Comparison of ENCODE assay signal across 18 cellular contexts in genomic region chr2:202187570-202187969, GRCh38. TPM values are rescaled to one million over a fixed set of nuclear protein-coding genes. Genes with fewer than 3 reads are reported as not detected.
DNase-seq lines count a peak whose midpoint lies in the region; ATAC-seq, FAIRE-seq and TF ChIP-seq lines count a peak whose summit lies in the region.
"Had no signal": no experiment of that assay in that cellular context is flagged by ENCODE, and none has a peak within 500 bp of the region (broad histone marks: within the 10 kb centered on the region; RNA-seq: fewer than 3 reads in every experiment).

No MANE protein-coding gene starts in this region.

- peaks cover 8% of the 10 kb centered on the region for H3K36me3 Mint-ChIP-seq in Calu3 (ENCODE audit: insufficient read depth, unreplicated experiment)
- H3K36me3 Mint-ChIP-seq in astrocyte (ENCODE audit: low read depth, unreplicated experiment) = no peaks in the 10 kb centered on the region
- H3K36me3 Mint-ChIP-seq in activated T-cell treated with anti-CD3 and anti-CD28 coated beads, Interleukin-2, amount 50 U/mL, for 72 hours (ENCODE audit: insufficient read depth in 2 of 2) = no peaks in the 10 kb centered on the region

- no peaks in the 10 kb centered on the region for H3K79me2 ChIP-seq in astrocyte (ENCODE audit: insufficient read depth, low read length)

- no peak overlapping the region for H3K27ac ChIP-seq in astrocyte (ENCODE audit: low read depth, low read length)
- peak overlapping the region in 2 of 4 donors; percentile 48 to 61 for H3K27ac ChIP-seq in pancreas
- no peak overlapping the region for H3K27ac ChIP-seq in heart left ventricle
- H3K27ac ChIP-seq: C4-2B, PC-9, SJSA1 had no signal

- H3K4me1 Mint-ChIP-seq in Calu3 (ENCODE audit: low read depth, unreplicated experiment) = peaks cover 38% of the 10 kb centered on the region
- H3K4me1 Mint-ChIP-seq in astrocyte (ENCODE audit: low read depth, unreplicated experiment) = peaks cover 12% of the 10 kb centered on the region
- no peaks in the 10 kb centered on the region for H3K4me1 Mint-ChIP-seq in activated T-cell treated with anti-CD3 and anti-CD28 coated beads, Interleukin-2, amount 50 U/mL, for 72 hours (ENCODE audit: low read depth)

- CTCF ChIA-PET in Calu3 (lab: Charles Lee) = interaction anchor here (0.6 to 0.9 kb wide), 4 partner anchors 29 to 321 kb away, joined by 3 to 7 read pairs (median 3); no protein-coding TSS in a partner anchor

- H3K27me3 Mint-ChIP-seq in Calu3 (ENCODE audit: unreplicated experiment) (no peaks in the 10 kb centered on the region), astrocyte (ENCODE audit: low read depth, unreplicated experiment) (peaks cover 8% of the 10 kb centered on the region)
- peaks cover 16% of the 10 kb centered on the region for H3K27me3 Mint-ChIP-seq in activated T-cell treated with anti-CD3 and anti-CD28 coated beads, Interleukin-2, amount 50 U/mL, for 72 hours (ENCODE audit: low read depth)

- BruUV-seq in Calu3 (replicated peaks; lab: Mats Ljungman, UMichigan) = no TSS peak

- H2AFZ ChIP-seq in astrocyte (ENCODE audit: low read depth, low read length) = no peak overlapping the region
- H2AFZ ChIP-seq: PC-9 had no signal

- peak; percentile 53 to 82 (median 78) for ATAC-seq in pancreas
- ATAC-seq in activated T-cell treated with anti-CD3 and anti-CD28 coated beads, Interleukin-2, amount 50 U/mL, for 72 hours (replicated peaks in 1 of 2) = no peak
- no peak for ATAC-seq in HG03280 (IDR thresholded peaks at IDR 0.05; ENCODE audit: unreplicated experiment)
- ATAC-seq in heart left ventricle = no peak

- H3K9me3 Mint-ChIP-seq in Calu3 (ENCODE audit: low read depth, unreplicated experiment) = no peaks in the 10 kb centered on the region
- H3K9me3 Mint-ChIP-seq in astrocyte (ENCODE audit: unreplicated experiment) = peaks cover 2% of the 10 kb centered on the region
- H3K9me3 Mint-ChIP-seq in activated T-cell treated with anti-CD3 and anti-CD28 coated beads, Interleukin-2, amount 50 U/mL, for 72 hours = no peaks in the 10 kb centered on the region

- WGBS in pancreas, 2 donors = 39 to 55% methylated on average over 1 of the region's 1 CpG
- WGBS in heart left ventricle, 4 donors = 67 to 78% (median 69%) methylated on average over 1 of the region's 1 CpG

- H3K4me1 ChIP-seq in astrocyte (ENCODE audit: insufficient read depth, low read length) (peaks cover 10% of the 10 kb centered on the region), pancreas (peaks cover 0 to 4% (median 0%) of the 10 kb centered on the region in 3 donors), heart left ventricle (no peaks in the 10 kb centered on the region)

- no peak overlapping the region for H3K9ac ChIP-seq in astrocyte (ENCODE audit: low read length)

- no peak for FAIRE-seq in astrocyte (lab: Jason Lieb, UNC)
- no peak for FAIRE-seq in pancreas (lab: Jason Lieb, UNC)

- H3K4me3 ChIP-seq in astrocyte (ENCODE audit: insufficient read depth, low read depth, low read length) (no peak overlapping the region), pancreas (no peak overlapping the region), heart left ventricle (no peak overlapping the region)
- H3K4me3 ChIP-seq: PC-9, SJSA1 had no signal

- peak overlapping the region; percentile 86 for H3K27ac Mint-ChIP-seq in Calu3 (ENCODE audit: unreplicated experiment)
- no peak overlapping the region for H3K27ac Mint-ChIP-seq in astrocyte (ENCODE audit: unreplicated experiment)
- no peak overlapping the region for H3K27ac Mint-ChIP-seq in activated T-cell treated with anti-CD3 and anti-CD28 coated beads, Interleukin-2, amount 50 U/mL, for 72 hours

- intact Hi-C loops in Calu3 (cut with micrococcal nuclease; ENCODE audit: unreplicated experiment) = loop anchor here (5.0 kb wide), 1 partner anchor 80 kb away; the partner anchor contains the start of gene NOP58
- intact Hi-C loops in pancreas (cut with DNase I) = no loop called here
- intact Hi-C loops in heart left ventricle (cut with DNase I) = no loop called here

- peak; percentile 73 for DNase-seq in Calu3
- peak; percentile 62 for DNase-seq in astrocyte (ENCODE audit: low read depth)
- DNase-seq in left kidney (ENCODE audit: low read depth, low spot score) = peak; percentile 33
- DNase-seq in pancreas = no peak
- DNase-seq in activated T-cell treated with anti-CD3 and anti-CD28 coated beads, Interleukin-2, amount 50 U/mL, for 72 hours = no peak
- DNase-seq in heart left ventricle = no peak
- DNase-seq: COR-L47, DMS53, H7, KBM-7, NCI-H1048, NCI-H146, NCI-H2081 treated with DMSO at 0.1 percent for 48 hours, NCI-H524 had no signal

- H3K36me3 ChIP-seq in astrocyte (ENCODE audit: insufficient read depth, low read length) (no peaks in the 10 kb centered on the region), pancreas (no peaks in the 10 kb centered on the region), heart left ventricle (no peaks in the 10 kb centered on the region)
- H3K36me3 ChIP-seq: SJSA1 had no signal

- no peak for TF ChIP-seq POLR2A in heart left ventricle (IDR thresholded peaks at IDR 0.05)

- H4K20me1 ChIP-seq in astrocyte (ENCODE audit: insufficient read depth, low read length) = no peaks in the 10 kb centered on the region

- H3K4me3 Mint-ChIP-seq in Calu3 (ENCODE audit: low read depth, unreplicated experiment) = peak overlapping the region; percentile 16
- no peak overlapping the region for H3K4me3 Mint-ChIP-seq in astrocyte (ENCODE audit: unreplicated experiment)
- no peak overlapping the region for H3K4me3 Mint-ChIP-seq in activated T-cell treated with anti-CD3 and anti-CD28 coated beads, Interleukin-2, amount 50 U/mL, for 72 hours

- H3K9me3 ChIP-seq in astrocyte (ENCODE audit: insufficient read depth, low read depth, low read length) = no peaks in the 10 kb centered on the region
- H3K9me3 ChIP-seq in pancreas = no peaks in the 10 kb centered on the region
- no peaks in the 10 kb centered on the region for H3K9me3 ChIP-seq in heart left ventricle
- H3K9me3 ChIP-seq: SJSA1 had no signal

- H3K27me3 ChIP-seq in astrocyte (ENCODE audit: insufficient read depth, low read length) (no peaks in the 10 kb centered on the region), pancreas (no peaks in the 10 kb centered on the region), heart left ventricle (no peaks in the 10 kb centered on the region)
- H3K27me3 ChIP-seq: SJSA1 had no signal

- H3K4me2 ChIP-seq in astrocyte (ENCODE audit: low read length) = no peak overlapping the region
- H3K4me2 ChIP-seq: PC-9 had no signal

- TF ChIP-seq CTCF in Calu3 (IDR thresholded peaks at IDR 0.05; ENCODE audit: unreplicated experiment) (no peak), astrocyte (IDR thresholded peaks at IDR 0.05; ENCODE audit: insufficient read depth, low read depth, low read length) (no peak), pancreas (IDR thresholded peaks at IDR 0.05) (no peak), heart left ventricle (IDR thresholded peaks at IDR 0.05) (no peak)

RNA-seq across cellular contexts. Expression of gene SUMO1, which starts 50.8 kb away (rescaled TPM):
- 140 and 164 TPM in 2 replicates for total RNA-seq in Calu3 (2022)
- total RNA-seq in astrocyte = 141 and 157 TPM in 2 replicates
- 10 to 100 TPM; 20.4 to 43.8 (median 27.7) TPM for total RNA-seq in pancreas
- 10 to 100 TPM; 45.2 to 62.3 TPM for polyA plus RNA-seq in pancreas
- total RNA-seq in activated T-cell treated with anti-CD3 and anti-CD28 coated beads, Interleukin-2, amount 50 U/mL, for 72 hours = 100 to 1,000 TPM in 1 of 2 donors, 10 to 100 TPM in 1; 88.7 to 100 TPM
- total RNA-seq in heart left ventricle = 10 to 100 TPM; 43.5 to 75.2 (median 65.3) TPM
- 10 to 100 TPM; 63.8 to 87.9 TPM for polyA plus RNA-seq in heart left ventricle

Comparison
In these comparisons a context has a peak if more than half of its experiments do, and no peak if none do; other contexts are left out.
1. DNase-seq: peak in Calu3 (single experiment), astrocyte (single experiment) and left kidney (single experiment); none in pancreas (0 of 6), activated T-cell treated with anti-CD3 and anti-CD28 coated beads, Interleukin-2, amount 50 U/mL, for 72 hours (0 of 2) and heart left ventricle (0 of 5).
2. ATAC-seq: peak in pancreas (4 of 4); none in activated T-cell treated with anti-CD3 and anti-CD28 coated beads, Interleukin-2, amount 50 U/mL, for 72 hours (0 of 2), HG03280 (single experiment) and heart left ventricle (0 of 4).